ENCODE assay signal across 10 cellular contexts in the genomic region with DNA sequence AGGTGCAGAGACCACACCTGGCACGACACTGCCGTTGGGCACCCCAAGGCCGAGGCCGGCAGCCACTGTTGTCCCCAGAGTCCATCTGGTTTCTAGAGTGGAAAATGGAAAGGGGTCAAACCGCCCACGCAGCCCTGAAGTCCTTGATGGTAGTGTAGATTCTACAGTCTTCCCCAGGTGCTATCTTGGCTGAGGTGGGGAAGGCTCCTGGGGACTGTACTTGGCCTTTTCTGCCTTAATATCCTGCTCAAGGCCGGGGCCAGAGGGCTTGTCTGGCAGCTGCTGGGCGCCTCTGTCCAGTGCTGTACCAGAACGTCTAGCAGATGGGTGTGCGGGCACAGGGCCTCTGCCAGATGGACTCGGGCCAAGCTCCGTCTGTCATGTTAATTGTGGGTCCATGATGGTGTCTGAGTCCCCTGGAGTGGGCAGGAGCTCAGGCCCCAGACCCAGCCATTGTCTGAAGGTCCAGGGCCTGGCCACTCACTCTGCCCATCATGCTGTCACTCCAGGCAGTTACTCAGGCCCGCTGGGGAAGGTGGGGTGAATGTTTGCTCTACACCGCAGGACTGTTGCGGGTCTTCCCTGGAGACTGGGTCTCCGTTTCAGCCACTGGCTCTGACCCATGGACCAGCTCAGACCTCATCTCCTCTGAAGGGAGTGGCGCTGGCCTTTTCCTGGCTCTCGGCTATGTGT.
A peak's percentile ranks its signal among the peaks of the same experiment; 100 is the strongest.
DNase-seq lines count a peak whose midpoint lies in the region; ATAC-seq and TF ChIP-seq lines count a peak whose summit lies in the region.
"Had no signal": no experiment of that assay in that cellular context is flagged by ENCODE, and none has a peak within 500 bp of the region (broad histone marks: within the 10 kb centered on the region; RNA-seq: fewer than 3 reads in every experiment).

No MANE protein-coding gene starts in this region.

- H3K4me3 ChIP-seq in NT2/D1 (ENCODE audit: insufficient read length, low read depth) (no peak overlapping the region), astrocyte of the spinal cord (ENCODE audit: low read depth, low read length) (no peak overlapping the region), skeletal muscle satellite cell (ENCODE audit: low read length) (no peak overlapping the region)
- H3K4me3 ChIP-seq: lower lobe of right lung, tibial artery had no signal

- in situ Hi-C loops in astrocyte of the spinal cord (cut with HindIII; ENCODE audit: low sequenced_read_pairs), result no loop called here

- peaks cover 2% of the 10 kb centered on the region for H3K36me3 Mint-ChIP-seq in activated CD8-positive, alpha-beta memory T cell treated with anti-CD3 and anti-CD28 coated beads, Interleukin-2, amount 10 ng/mL, durations not matched to agents 7 days and 5 days

- TF ChIP-seq CTCF in astrocyte of the spinal cord (IDR thresholded peaks at IDR 0.05; ENCODE audit: low read depth, low read length), result no peak

- CTCF ChIA-PET in activated CD8-positive, alpha-beta memory T cell treated with anti-CD3 and anti-CD28 coated beads, Interleukin-2, amount 10 ng/mL, durations not matched to agents 7 days and 5 days (lab: Charles Lee), result interaction anchor here (0.6 to 3.0 kb wide), 10 partner anchors 18 to 682 kb away, joined by 3 to 10 read pairs (median 3); no protein-coding TSS in a partner anchor

- H3K4me3 Mint-ChIP-seq in activated CD8-positive, alpha-beta memory T cell treated with anti-CD3 and anti-CD28 coated beads, Interleukin-2, amount 10 ng/mL, durations not matched to agents 7 days and 5 days, result no peak overlapping the region

- H3K4me1 ChIP-seq in NT2/D1 (ENCODE audit: insufficient read depth, insufficient read length), result peaks cover 15% of the 10 kb centered on the region
- peaks cover 34% of the 10 kb centered on the region for H3K4me1 ChIP-seq in skeletal muscle satellite cell (ENCODE audit: control insufficient read depth, insufficient read depth, low read length)
- H3K4me1 ChIP-seq: lower lobe of right lung, tibial artery had no signal

- no peak for ATAC-seq in activated CD8-positive, alpha-beta memory T cell treated with anti-CD3 and anti-CD28 coated beads, Interleukin-2, amount 10 ng/mL, durations not matched to agents 7 days and 5 days
- no peak for ATAC-seq in GM21825 (IDR thresholded peaks at IDR 0.05; ENCODE audit: unreplicated experiment)
- ATAC-seq in HG03039 (IDR thresholded peaks at IDR 0.05; ENCODE audit: unreplicated experiment), result no peak

- peak overlapping the region; percentile 4 for H3K9ac ChIP-seq in NT2/D1 (ENCODE audit: insufficient read length, low read depth)
- H3K9ac ChIP-seq in skeletal muscle satellite cell (ENCODE audit: low read depth, low read length), result peak overlapping the region; percentile 29

- no peaks in the 10 kb centered on the region for H3K9me3 Mint-ChIP-seq in activated CD8-positive, alpha-beta memory T cell treated with anti-CD3 and anti-CD28 coated beads, Interleukin-2, amount 10 ng/mL, durations not matched to agents 7 days and 5 days (ENCODE audit: low read depth)

- peaks cover 36% of the 10 kb centered on the region for H3K4me1 Mint-ChIP-seq in activated CD8-positive, alpha-beta memory T cell treated with anti-CD3 and anti-CD28 coated beads, Interleukin-2, amount 10 ng/mL, durations not matched to agents 7 days and 5 days

- H3K9me3 ChIP-seq in NT2/D1 (ENCODE audit: insufficient read depth, low read length) (no peaks in the 10 kb centered on the region), skeletal muscle satellite cell (replicated peaks; ENCODE audit: low read length) (no peaks in the 10 kb centered on the region)
- H3K9me3 ChIP-seq: lower lobe of right lung, tibial artery had no signal

- no peaks in the 10 kb centered on the region for H3K36me3 ChIP-seq in NT2/D1 (ENCODE audit: insufficient read depth, insufficient read length, low read length)
- no peaks in the 10 kb centered on the region for H3K36me3 ChIP-seq in skeletal muscle satellite cell (ENCODE audit: insufficient read depth, low read length)
- H3K36me3 ChIP-seq: lower lobe of right lung, tibial artery had no signal

- peak; percentile 41 for DNase-seq in activated CD8-positive, alpha-beta memory T cell treated with anti-CD3 and anti-CD28 coated beads, Interleukin-2, amount 10 ng/mL, durations not matched to agents 7 days and 5 days
- DNase-seq in activated CD8-positive, alpha-beta memory T cell treated with anti-CD3 and anti-CD28 coated beads for 24 hours, result no peak
- no peak for DNase-seq in NT2/D1 (ENCODE audit: low read depth, low spot score)
- DNase-seq in astrocyte of the spinal cord (ENCODE audit: low read depth, low spot score), result peak; percentile 9
- DNase-seq in AG08396 (ENCODE audit: low spot score), result no peak

- H3K27me3 Mint-ChIP-seq in activated CD8-positive, alpha-beta memory T cell treated with anti-CD3 and anti-CD28 coated beads, Interleukin-2, amount 10 ng/mL, durations not matched to agents 7 days and 5 days, result peaks cover 23% of the 10 kb centered on the region

- peak overlapping the region; percentile 87 for H3K27ac Mint-ChIP-seq in activated CD8-positive, alpha-beta memory T cell treated with anti-CD3 and anti-CD28 coated beads, Interleukin-2, amount 10 ng/mL, durations not matched to agents 7 days and 5 days

- H3K27me3 ChIP-seq in NT2/D1 (ENCODE audit: insufficient read depth, insufficient read length) (peaks cover 6% of the 10 kb centered on the region), skeletal muscle satellite cell (ENCODE audit: control insufficient read depth, insufficient read depth, low read length) (peaks cover 11% of the 10 kb centered on the region)

- peak overlapping the region; percentile 49 for H3K4me2 ChIP-seq in skeletal muscle satellite cell (ENCODE audit: low read length)

Comparison
In these comparisons a context has a peak if more than half of its experiments do, and no peak if none do; other contexts are left out.
1. DNase-seq: peak in activated CD8-positive, alpha-beta memory T cell treated with anti-CD3 and anti-CD28 coated beads, Interleukin-2, amount 10 ng/mL, durations not matched to agents 7 days and 5 days (single experiment) and astrocyte of the spinal cord (single experiment); none in activated CD8-positive, alpha-beta memory T cell treated with anti-CD3 and anti-CD28 coated beads for 24 hours (single experiment), NT2/D1 (single experiment) and AG08396 (single experiment).